25 cellular contexts compared by ENCODE assay signal in the genomic region with DNA sequence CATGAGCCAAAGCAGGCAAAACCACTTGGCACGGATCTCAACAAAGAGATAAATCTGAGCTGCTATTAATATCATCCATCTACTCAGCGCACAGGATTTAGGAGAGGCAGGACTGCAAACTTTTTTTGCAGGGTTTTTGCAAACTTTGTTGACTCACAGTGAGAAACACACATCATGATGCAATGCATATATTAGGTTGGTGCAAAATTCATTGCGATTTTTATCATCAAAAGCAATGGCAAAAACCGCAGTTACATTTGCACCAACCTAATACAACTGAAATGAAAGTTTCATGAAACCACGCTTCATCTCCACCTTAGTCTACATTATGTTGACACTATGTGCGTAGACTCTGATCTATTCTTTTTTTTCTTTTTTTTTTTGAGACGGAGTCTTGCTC. TPM values are rescaled to one million over a fixed set of nuclear protein-coding genes. Genes with fewer than 3 reads are reported as not detected.
DNase-seq lines count a peak whose midpoint lies in the region; ATAC-seq, FAIRE-seq and TF ChIP-seq lines count a peak whose summit lies in the region.
"Had no signal": no experiment of that assay in that cellular context is flagged by ENCODE, and none has a peak within 500 bp of the region (broad histone marks: within the 10 kb centered on the region; RNA-seq: fewer than 3 reads in every experiment).

No MANE protein-coding gene starts in this region.

- no peaks in the 10 kb centered on the region for H3K27me3 ChIP-seq in BLaER1 treated with 17β-estradiol and CSF1 and Interleukin-3, amounts not matched to agents 10 nM and 100 nM
- peaks cover 11% of the 10 kb centered on the region for H3K27me3 ChIP-seq in neural progenitor cell

- no peak overlapping the region for H3K27ac Mint-ChIP-seq in neural progenitor cell
- H3K27ac Mint-ChIP-seq: CD14-positive monocyte; CD4-positive, alpha-beta memory T cell; HFFc6 had no signal

- no peaks in the 10 kb centered on the region for H3K9me3 Mint-ChIP-seq in neural progenitor cell
- H3K9me3 Mint-ChIP-seq: CD4-positive, alpha-beta memory T cell; HFFc6 had no signal

- H3K9ac ChIP-seq in BLaER1 treated with 17β-estradiol and CSF1 and Interleukin-3, amounts not matched to agents 10 nM and 100 nM = no peak overlapping the region
- no peak overlapping the region for H3K9ac ChIP-seq in neural progenitor cell

- no peaks in the 10 kb centered on the region for H3K36me3 ChIP-seq in BLaER1 treated with 17β-estradiol and CSF1 and Interleukin-3, amounts not matched to agents 10 nM and 100 nM
- no peaks in the 10 kb centered on the region for H3K36me3 ChIP-seq in neural progenitor cell
- H3K36me3 ChIP-seq: BE2C had no signal

- no peak for TF ChIP-seq RAD21 in A549 (conservative IDR thresholded peaks at IDR 0.05 in 1 of 2, IDR thresholded peaks at IDR 0.05 in 1 of 2)

- H2AFZ ChIP-seq in neural progenitor cell (replicated peaks) = no peak overlapping the region

- H3K4me3 ChIP-seq in A549 = no peak overlapping the region
- H3K4me3 ChIP-seq in BLaER1 treated with 17β-estradiol and CSF1 and Interleukin-3, amounts not matched to agents 10 nM and 100 nM = no peak overlapping the region
- H3K4me3 ChIP-seq in neural progenitor cell = no peak overlapping the region

- 53% methylated on average over 7 of the region's 7 CpGs for WGBS in A549 (ENCODE audit: missing lambda C conversion rate)

- H3K4me1 Mint-ChIP-seq in neural progenitor cell = peaks cover 67% of the 10 kb centered on the region
- H3K4me1 Mint-ChIP-seq: IgD-negative memory B cell had no signal

- H3F3A ChIP-seq in neural progenitor cell (ENCODE audit: low read depth) = peaks cover 10% of the 10 kb centered on the region

- no peak overlapping the region for H3K27ac ChIP-seq in A549
- no peak overlapping the region for H3K27ac ChIP-seq in BLaER1 treated with 17β-estradiol and CSF1 and Interleukin-3, amounts not matched to agents 10 nM and 100 nM
- no peak overlapping the region for H3K27ac ChIP-seq in neural progenitor cell

- H3K4me2 ChIP-seq in A549 (no peak overlapping the region), neural progenitor cell (no peak overlapping the region)
- peak overlapping the region in 6 of 11 experiments; percentile 9 to 51 (median 30); a peak in 8 of 22 replicates for H3K4me2 ChIP-seq in BLaER1 treated with 17β-estradiol and CSF1 and Interleukin-3, amounts not matched to agents 10 nM and 100 nM

- CTCF ChIA-PET in A549 (lab: Yijun Ruan, JAX) = interaction anchor here (1.1 to 1.6 kb wide), 4 partner anchors 11 to 101 kb away, joined by 3 to 5 read pairs (median 4); no protein-coding TSS in a partner anchor

- no peaks in the 10 kb centered on the region for H3K36me3 Mint-ChIP-seq in neural progenitor cell
- H3K36me3 Mint-ChIP-seq: CD4-positive, alpha-beta memory T cell had no signal

- H3K9me3 ChIP-seq in A549 = no peaks in the 10 kb centered on the region
- no peaks in the 10 kb centered on the region for H3K9me3 ChIP-seq in BLaER1 treated with 17β-estradiol and CSF1 and Interleukin-3, amounts not matched to agents 10 nM and 100 nM (replicated peaks in 1 of 11)
- H3K9me3 ChIP-seq in neural progenitor cell (ENCODE audit: low read depth) = no peaks in the 10 kb centered on the region
- H3K9me3 ChIP-seq: BE2C had no signal

- TF ChIP-seq CTCF in A549 (IDR thresholded peaks at IDR 0.05) (no peak), neural progenitor cell (IDR thresholded peaks at IDR 0.05) (no peak)

- POLR2A ChIA-PET in A549 (lab: Yijun Ruan, JAX) = no interaction called here

- TF ChIP-seq POLR2A in A549 (IDR thresholded peaks at IDR 0.05; ENCODE audit: low read length) = no peak

- DNase-seq in A549 (ENCODE audit: low read depth in 1 of 2, low spot score in 1 of 2) (no peak), amniotic epithelial cell (ENCODE audit: low read depth) (peak; percentile 12), neural progenitor cell (ENCODE audit: low spot score) (no peak), NCI-H524 treated with DMSO at 0.1 percent for 48 hours (lab: John Stamatoyannopoulos, UW) (no peak), NCI-H82 treated with DMSO at 0.1 percent for 48 hours (lab: John Stamatoyannopoulos, UW; ENCODE audit: unreplicated experiment) (no peak)
- DNase-seq in activated CD8-positive, alpha-beta memory T cell treated with anti-CD3 and anti-CD28 coated beads for 24 hours = no peak
- DNase-seq: ACHN; BE2C; CD4-positive, alpha-beta memory T cell; DMS153; DMS79; GDM1; GOT3; H7; HFFc6; KG1 had no signal

- H3K79me2 ChIP-seq in neural progenitor cell (ENCODE audit: low read depth) = no peaks in the 10 kb centered on the region

- TF ChIP-seq EP300 in A549 (IDR thresholded peaks at IDR 0.05) = no peak

- ATAC-seq in A549 = no peak
- ATAC-seq: HCT116 had no signal

- no peaks in the 10 kb centered on the region for H4K20me1 ChIP-seq in BLaER1 treated with 17β-estradiol and CSF1 and Interleukin-3, amounts not matched to agents 10 nM and 100 nM
- no peaks in the 10 kb centered on the region for H4K20me1 ChIP-seq in neural progenitor cell (ENCODE audit: low read depth)

- H3K4me1 ChIP-seq in A549 (no peaks in the 10 kb centered on the region; the same call in 2 of the 3 replicates), neural progenitor cell (no peaks in the 10 kb centered on the region)
- peaks cover 0 to 79% (median 57%) of the 10 kb centered on the region in 10 experiments; a peak in 17 of 20 replicates for H3K4me1 ChIP-seq in BLaER1 treated with 17β-estradiol and CSF1 and Interleukin-3, amounts not matched to agents 10 nM and 100 nM
- H3K4me1 ChIP-seq: BE2C had no signal

- peaks cover 15% of the 10 kb centered on the region for H3K27me3 Mint-ChIP-seq in neural progenitor cell (ENCODE audit: insufficient read depth, low read depth)

- peak; percentile 51 for FAIRE-seq in A549 (lab: Jason Lieb, UNC)
- FAIRE-seq: GM12892, GM18507 had no signal

- H3K4me3 Mint-ChIP-seq in neural progenitor cell = peak overlapping the region; percentile 33
- H3K4me3 Mint-ChIP-seq: CD4-positive, alpha-beta memory T cell; HFFc6; IgD-negative memory B cell had no signal

TF ChIP-seq in A549, 52 proteins besides CTCF, POLR2A, EP300 and RAD21 (continues in another document):
- no peak for TF ChIP-seq KDM5A (IDR thresholded peaks at IDR 0.05)
- no peak for TF ChIP-seq FOSL2 (IDR thresholded peaks at IDR 0.05)
- TF ChIP-seq FOSL2 (CRISPR knock-in tag; IDR thresholded peaks at IDR 0.05) = no peak
- no peak for TF ChIP-seq HOXB13 (CRISPR knock-in tag; IDR thresholded peaks at IDR 0.05; ENCODE audit: low read depth)
- no peak for TF ChIP-seq TP53 (CRISPR knock-in tag; IDR thresholded peaks at IDR 0.05)
- TF ChIP-seq, protein P1, sequence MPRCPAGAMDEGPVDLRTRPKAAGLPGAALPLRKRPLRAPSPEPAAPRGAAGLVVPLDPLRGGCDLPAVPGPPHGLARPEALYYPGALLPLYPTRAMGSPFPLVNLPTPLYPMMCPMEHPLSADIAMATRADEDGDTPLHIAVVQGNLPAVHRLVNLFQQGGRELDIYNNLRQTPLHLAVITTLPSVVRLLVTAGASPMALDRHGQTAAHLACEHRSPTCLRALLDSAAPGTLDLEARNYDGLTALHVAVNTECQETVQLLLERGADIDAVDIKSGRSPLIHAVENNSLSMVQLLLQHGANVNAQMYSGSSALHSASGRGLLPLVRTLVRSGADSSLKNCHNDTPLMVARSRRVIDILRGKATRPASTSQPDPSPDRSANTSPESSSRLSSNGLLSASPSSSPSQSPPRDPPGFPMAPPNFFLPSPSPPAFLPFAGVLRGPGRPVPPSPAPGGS (IDR thresholded peaks at IDR 0.05) = no peak
- no peak for TF ChIP-seq EHMT2 (IDR thresholded peaks at IDR 0.05; ENCODE audit: low read depth)
- no peak for TF ChIP-seq RNF2 (IDR thresholded peaks at IDR 0.05; ENCODE audit: borderline replicate concordance, low read depth)
- TF ChIP-seq FOSB (CRISPR knock-in tag; IDR thresholded peaks at IDR 0.05) = no peak
- TF ChIP-seq JUNB (IDR thresholded peaks at IDR 0.05) = no peak
- no peak for TF ChIP-seq MAFK (IDR thresholded peaks at IDR 0.05; ENCODE audit: partially characterized antibody)
- no peak for TF ChIP-seq PHF8 (IDR thresholded peaks at IDR 0.05; ENCODE audit: borderline replicate concordance, low read depth)
- TF ChIP-seq ZNF302 (CRISPR knock-in tag; IDR thresholded peaks at IDR 0.05) = no peak
- no peak for TF ChIP-seq SMC3 (IDR thresholded peaks at IDR 0.05)
- no peak for TF ChIP-seq TFCP2L1 (CRISPR knock-in tag; IDR thresholded peaks at IDR 0.05)
- no peak for TF ChIP-seq RCOR1 (IDR thresholded peaks at IDR 0.05; ENCODE audit: low read depth, low read length)

RNA-seq across cellular contexts. Expression of gene NOVA2, which starts 4.5 kb away (rescaled TPM):
- 0.06 and 0.17 TPM in 2 replicates for polyA plus RNA-seq in A549 (2011; rRNA removed)
- polyA plus RNA-seq in A549 (2012; cell fraction: cytosol; rRNA removed) = 0.03 and 0.04 TPM in 2 replicates
- polyA plus RNA-seq in A549 (2012; cell fraction: nucleus; rRNA removed) = 0.07 and 0.09 TPM in 2 replicates
- 0.13 to 0.30 TPM (median 0.24 TPM) in 3 replicates for polyA plus RNA-seq in A549 (2017; fragmentation: RNase III; extraction: RNeasy Plus Mini Kit Qiagen cat#74134 plus additional on column Dnase treatment)
- polyA minus RNA-seq in A549 (2011; rRNA and poly(A)+ RNA removed) = 0.24 and 0.25 TPM in 2 replicates
- 3.9 and 6.7 TPM in 2 replicates for total RNA-seq in neural progenitor cell (ENCODE audit: low replicate concordance)
- total RNA-seq: CD4-positive, alpha-beta memory T cell; Daoy; HT-29 had no signal
- polyA plus RNA-seq: CD14-positive monocyte; CD4-positive, alpha-beta memory T cell; IgD-negative memory B cell had no signal

RNA-seq across cellular contexts. Expression of gene CCDC61, which starts 17.1 kb away (rescaled TPM):
- polyA plus RNA-seq in A549 (2011; rRNA removed) (3.2 and 4.1 TPM in 2 replicates), A549 (2017; fragmentation: RNase III; extraction: RNeasy Plus Mini Kit Qiagen cat#74134 plus additional on column Dnase treatment) (6.9 to 9.0 TPM (median 8.2 TPM) in 3 replicates)
- polyA plus RNA-seq in A549 (2012; cell fraction: cytosol; rRNA removed) = 6.9 and 8.2 TPM in 2 replicates
- 17.3 and 20.1 TPM in 2 replicates for polyA plus RNA-seq in A549 (2012; cell fraction: nucleus; rRNA removed)
- 6.7 and 11.7 TPM in 2 replicates for polyA minus RNA-seq in A549 (2011; rRNA and poly(A)+ RNA removed)
- 5.7 and 11.6 TPM in 2 replicates for total RNA-seq in neural progenitor cell (ENCODE audit: low replicate concordance)

RNA-seq across cellular contexts. Expression of gene PGLYRP1, which starts 44.7 kb away (rescaled TPM):
- polyA plus RNA-seq in A549 (2011; rRNA removed) = not detected in 2 replicates
- not detected in 2 replicates for polyA plus RNA-seq in A549 (2012; cell fraction: cytosol; rRNA removed)
- polyA plus RNA-seq in A549 (2012; cell fraction: nucleus; rRNA removed) = not detected in 2 replicates
- not detected in 3 replicates for polyA plus RNA-seq in A549 (2017; fragmentation: RNase III; extraction: RNeasy Plus Mini Kit Qiagen cat#74134 plus additional on column Dnase treatment)
- not detected in 2 replicates for polyA minus RNA-seq in A549 (2011; rRNA and poly(A)+ RNA removed)
- not detected in 2 replicates for total RNA-seq in neural progenitor cell (ENCODE audit: low replicate concordance)
- total RNA-seq: A172; CD4-positive, alpha-beta memory T cell; Daoy; H7; HFFc6; HT-29 had no signal
- polyA plus RNA-seq: CD4-positive, alpha-beta memory T cell; IgD-negative memory B cell had no signal

Comparison
In these comparisons a context has a peak if more than half of its experiments do, and no peak if none do; other contexts are left out.
1. H3K4me2 ChIP-seq: peak in BLaER1 treated with 17β-estradiol and CSF1 and Interleukin-3, amounts not matched to agents 10 nM and 100 nM (6 of 11); none in A549 (single experiment) and neural progenitor cell (single experiment).